In genomic region chr11:24636291-24636629, GRCh38 we compare ENCODE assay signal across 18 cellular contexts.
"Had no signal": no experiment of that assay in that cellular context is flagged by ENCODE, and none has a peak within 500 bp of the region (broad histone marks: within the 10 kb centered on the region; RNA-seq: fewer than 3 reads in every experiment).

No MANE protein-coding gene starts in this region.

- H3K4me3 ChIP-seq: dorsolateral prefrontal cortex, gastroesophageal sphincter, lower lobe of right lung, prostate gland, right atrium auricular region, stomach, thyroid gland had no signal

- H3K4me1 ChIP-seq: gastroesophageal sphincter, lower lobe of right lung, prostate gland, right atrium auricular region, stomach, thyroid gland had no signal

- ATAC-seq: gastroesophageal sphincter; left ventricle myocardium superior; lower lobe of right lung; naive thymus-derived CD8-positive, alpha-beta T cell; sciatic nerve; stimulated activated effector memory CD8-positive, alpha-beta T cell treated with anti-CD3 and anti-CD28 coated beads, Interleukin-12 subunit alpha, Interleukin-12 subunit beta, amount 100 ng/mL, for 72 hours had no signal

- H3K27ac ChIP-seq: dorsolateral prefrontal cortex, gastroesophageal sphincter, lower lobe of right lung, prostate gland, right atrium auricular region, stomach, thyroid gland had no signal

- H3K27me3 ChIP-seq: dorsolateral prefrontal cortex, gastroesophageal sphincter, right atrium auricular region, stomach, thyroid gland had no signal

- H3K9me3 ChIP-seq: lower lobe of right lung, prostate gland, right atrium auricular region, thyroid gland had no signal

- DNase-seq: dorsolateral prefrontal cortex; effector CD4-positive, alpha-beta T cell; glutamatergic neuron; left ventricle myocardium superior; lower lobe of right lung; naive thymus-derived CD8-positive, alpha-beta T cell; nephron progenitor cell; nucleus accumbens; stimulated activated CD4-positive, alpha-beta T cell treated with anti-CD3 and anti-CD28 coated beads, Interleukin-2, amount 100 ng/mL, for 24 hours; stimulated activated CD4-positive, alpha-beta T cell treated with anti-CD3 and anti-CD28 coated beads, Interleukin-4, amount 100 ng/mL, for 24 hours; stimulated activated naive CD4-positive, alpha-beta T cell treated with Interleukin-2 at 50 U/mL for 16 hours; stomach; thyroid gland had no signal

- H3K36me3 ChIP-seq: gastroesophageal sphincter, lower lobe of right lung, prostate gland, right atrium auricular region, stomach, thyroid gland had no signal
